Comparison of ENCODE assay signal across 20 cellular contexts in genomic region chr5:174425271-174425963, GRCh38.
DNase-seq lines count a peak whose midpoint lies in the region; ATAC-seq and TF ChIP-seq lines count a peak whose summit lies in the region.
"Had no signal": no experiment of that assay in that cellular context is flagged by ENCODE, and none has a peak within 500 bp of the region (broad histone marks: within the 10 kb centered on the region; RNA-seq: fewer than 3 reads in every experiment).

No MANE protein-coding gene starts in this region.

- H3K27ac ChIP-seq in right atrium auricular region (no peak overlapping the region), RWPE1 (peak overlapping the region; percentile 21), esophagus muscularis mucosa (replicated peaks in 1 of 4) (no peak overlapping the region), testis (no peak overlapping the region)
- H3K27ac ChIP-seq: HL-60, left ventricle myocardium inferior had no signal

- no peak overlapping the region for H3K27ac Mint-ChIP-seq in activated CD8-positive, alpha-beta memory T cell treated with anti-CD3 and anti-CD28 coated beads, Interleukin-2, amount 10 ng/mL, durations not matched to agents 7 days and 5 days
- H3K27ac Mint-ChIP-seq: activated T-helper 1 cell treated with anti-CD3 and anti-CD28 coated beads, Interleukin-12 subunit alpha, Interleukin-12 subunit beta, Interleukin-2, Interleukin-4 antibody, amounts not matched to agents 30 ng/mL and 10 ng/mL and 1 ng/mL, durations not matched to agents 14 hours and 24 hours and 36 hours; naive thymus-derived CD4-positive, alpha-beta T cell; WTC11 had no signal

- H3K27me3 ChIP-seq in right atrium auricular region (no peaks in the 10 kb centered on the region), esophagus muscularis mucosa (peaks cover 0 to 6% (median 0%) of the 10 kb centered on the region in 4 donors), testis (no peaks in the 10 kb centered on the region)

- no peaks in the 10 kb centered on the region for H3K4me1 Mint-ChIP-seq in activated CD8-positive, alpha-beta memory T cell treated with anti-CD3 and anti-CD28 coated beads, Interleukin-2, amount 10 ng/mL, durations not matched to agents 7 days and 5 days
- H3K4me1 Mint-ChIP-seq: central memory CD8-positive, alpha-beta T cell had no signal

- H3K9me3 Mint-ChIP-seq in activated CD8-positive, alpha-beta memory T cell treated with anti-CD3 and anti-CD28 coated beads, Interleukin-2, amount 10 ng/mL, durations not matched to agents 7 days and 5 days (ENCODE audit: low read depth) = no peaks in the 10 kb centered on the region
- H3K9me3 Mint-ChIP-seq: activated T-helper 1 cell treated with anti-CD3 and anti-CD28 coated beads, Interleukin-12 subunit alpha, Interleukin-12 subunit beta, Interleukin-2, Interleukin-4 antibody, amounts not matched to agents 30 ng/mL and 10 ng/mL and 1 ng/mL, durations not matched to agents 14 hours and 24 hours and 36 hours; central memory CD8-positive, alpha-beta T cell; WTC11 had no signal

- no peaks in the 10 kb centered on the region for H3K36me3 Mint-ChIP-seq in activated CD8-positive, alpha-beta memory T cell treated with anti-CD3 and anti-CD28 coated beads, Interleukin-2, amount 10 ng/mL, durations not matched to agents 7 days and 5 days
- H3K36me3 Mint-ChIP-seq: CD4-positive, alpha-beta memory T cell; naive thymus-derived CD4-positive, alpha-beta T cell; WTC11 had no signal

- H3K4me3 ChIP-seq in right atrium auricular region (no peak overlapping the region), esophagus muscularis mucosa (no peak overlapping the region), testis (no peak overlapping the region)
- H3K4me3 ChIP-seq: left ventricle myocardium inferior had no signal

- no peak for TF ChIP-seq EP300 in esophagus muscularis mucosa (IDR thresholded peaks at IDR 0.05)

- DNase-seq in left ventricle myocardium superior = peak; percentile 35
- no peak for DNase-seq in right atrium auricular region (ENCODE audit: low spot score)
- DNase-seq in RWPE1 (ENCODE audit: low spot score) = peak; percentile 56
- DNase-seq in esophagus muscularis mucosa (ENCODE audit: extremely low spot score) = peak; percentile 78
- DNase-seq in testis = peak; percentile 31
- no peak for DNase-seq in activated CD8-positive, alpha-beta memory T cell treated with anti-CD3 and anti-CD28 coated beads, Interleukin-2, amount 10 ng/mL, durations not matched to agents 7 days and 5 days
- DNase-seq in UCSD-AML1 (lab: John Stamatoyannopoulos, UW; ENCODE audit: unreplicated experiment) = no peak
- DNase-seq: CD4-positive, alpha-beta memory T cell; foreskin melanocyte; Kasumi-1; left ventricle myocardium inferior; naive thymus-derived CD4-positive, alpha-beta T cell; NCI-H146; stimulated activated naive CD4-positive, alpha-beta T cell treated with Interleukin-2 at 50 U/mL for 16 hours; T-helper 1 cell had no signal

- TF ChIP-seq CTCF in right atrium auricular region (IDR thresholded peaks at IDR 0.05) (no peak), RWPE1 (conservative IDR thresholded peaks at IDR 0.05; ENCODE audit: low read depth) (no peak), esophagus muscularis mucosa (IDR thresholded peaks at IDR 0.05) (no peak), testis (IDR thresholded peaks at IDR 0.05) (no peak)

- no peak for TF ChIP-seq POLR2A in esophagus muscularis mucosa (IDR thresholded peaks at IDR 0.05; ENCODE audit: low read depth)
- TF ChIP-seq POLR2A in testis (IDR thresholded peaks at IDR 0.05) = no peak

- H3K27me3 Mint-ChIP-seq in activated CD8-positive, alpha-beta memory T cell treated with anti-CD3 and anti-CD28 coated beads, Interleukin-2, amount 10 ng/mL, durations not matched to agents 7 days and 5 days = no peaks in the 10 kb centered on the region
- H3K27me3 Mint-ChIP-seq: central memory CD8-positive, alpha-beta T cell had no signal

- H3K4me1 ChIP-seq in right atrium auricular region = no peaks in the 10 kb centered on the region
- peaks cover 0 to 5% (median 0%) of the 10 kb centered on the region in 4 donors for H3K4me1 ChIP-seq in esophagus muscularis mucosa
- H3K4me1 ChIP-seq in testis = peaks cover 15% of the 10 kb centered on the region

- CTCF ChIA-PET in RWPE1 (lab: Yijun Ruan, JAX) = interaction anchor here (0.5 to 1.4 kb wide), 8 partner anchors 24 to 876 kb away, joined by 3 to 6 read pairs (median 3); no protein-coding TSS in a partner anchor
- CTCF ChIA-PET in activated CD8-positive, alpha-beta memory T cell treated with anti-CD3 and anti-CD28 coated beads, Interleukin-2, amount 10 ng/mL, durations not matched to agents 7 days and 5 days (lab: Charles Lee) = no interaction called here

- ATAC-seq in left ventricle myocardium superior (no peak), HG03159 (IDR thresholded peaks at IDR 0.05; ENCODE audit: unreplicated experiment) (no peak)
- no peak for ATAC-seq in activated CD8-positive, alpha-beta memory T cell treated with anti-CD3 and anti-CD28 coated beads, Interleukin-2, amount 10 ng/mL, durations not matched to agents 7 days and 5 days
- ATAC-seq: naive thymus-derived CD4-positive, alpha-beta T cell; WTC11 had no signal

- no peaks in the 10 kb centered on the region for H3K36me3 ChIP-seq in right atrium auricular region
- H3K36me3 ChIP-seq in esophagus muscularis mucosa = no peaks in the 10 kb centered on the region
- H3K36me3 ChIP-seq in testis (ENCODE audit: low read depth, missing control alignments) = no peaks in the 10 kb centered on the region
- H3K36me3 ChIP-seq: left ventricle myocardium inferior had no signal

- intact Hi-C loops in left ventricle myocardium superior (cut with micrococcal nuclease) = no loop called here
- intact Hi-C loops in esophagus muscularis mucosa (cut with DNase I) = no loop called here
- intact Hi-C loops in testis (cut with DNase I; ENCODE audit: low total_unique reads) = loop anchor here (10.0 kb wide), 1 partner anchor 369 kb away; no protein-coding TSS in a partner anchor

- no peaks in the 10 kb centered on the region for H3K9me3 ChIP-seq in right atrium auricular region
- H3K9me3 ChIP-seq in esophagus muscularis mucosa = no peaks in the 10 kb centered on the region
- H3K9me3 ChIP-seq in testis = no peaks in the 10 kb centered on the region
- H3K9me3 ChIP-seq: left ventricle myocardium inferior had no signal

- no peak overlapping the region for H3K4me3 Mint-ChIP-seq in activated CD8-positive, alpha-beta memory T cell treated with anti-CD3 and anti-CD28 coated beads, Interleukin-2, amount 10 ng/mL, durations not matched to agents 7 days and 5 days
- H3K4me3 Mint-ChIP-seq: activated T-helper 1 cell treated with anti-CD3 and anti-CD28 coated beads, Interleukin-12 subunit alpha, Interleukin-12 subunit beta, Interleukin-2, Interleukin-4 antibody, amounts not matched to agents 30 ng/mL and 10 ng/mL and 1 ng/mL, durations not matched to agents 14 hours and 24 hours and 36 hours; CD4-positive, alpha-beta memory T cell; central memory CD8-positive, alpha-beta T cell; naive thymus-derived CD4-positive, alpha-beta T cell; WTC11 had no signal

- WGBS in esophagus muscularis mucosa = 51% methylated on average over 6 of the region's 6 CpGs
- WGBS in testis, 2 donors = 46 to 47% methylated on average over 6 of the region's 6 CpGs

- POLR2A ChIA-PET in RWPE1 (lab: Yijun Ruan, JAX; ENCODE audit: low non-redundant PET) = interaction anchor here (0.7 kb wide), 1 partner anchor 1156 kb away, joined by 3 read pairs; no protein-coding TSS in a partner anchor

Comparison
In these comparisons a context has a peak if more than half of its experiments do, and no peak if none do; other contexts are left out.
1. DNase-seq: peak in left ventricle myocardium superior (single experiment), RWPE1 (single experiment), esophagus muscularis mucosa (single experiment) and testis (single experiment); none in right atrium auricular region (single experiment), activated CD8-positive, alpha-beta memory T cell treated with anti-CD3 and anti-CD28 coated beads, Interleukin-2, amount 10 ng/mL, durations not matched to agents 7 days and 5 days (single experiment) and UCSD-AML1 (single experiment).